8 cellular contexts compared by ENCODE assay signal in genomic region chr16:80931985-80932720, GRCh38.
DNase-seq lines count a peak whose midpoint lies in the region; ATAC-seq lines count a peak whose summit lies in the region.

No MANE protein-coding gene starts in this region.

- H3K27me3 ChIP-seq in skeletal muscle satellite cell (ENCODE audit: control insufficient read depth, insufficient read depth, low read length): no peaks in the 10 kb centered on the region

- H3K4me3 ChIP-seq in skeletal muscle satellite cell (ENCODE audit: low read length): peak overlapping the region; percentile 74

- peak overlapping the region; percentile 86 for H3K9ac ChIP-seq in skeletal muscle satellite cell (ENCODE audit: low read depth, low read length)

- no peaks in the 10 kb centered on the region for H3K36me3 ChIP-seq in skeletal muscle satellite cell (ENCODE audit: insufficient read depth, low read length)

- ATAC-seq in HG02642 (IDR thresholded peaks at IDR 0.05; ENCODE audit: poor library complexity, unreplicated experiment): no peak

- no peaks in the 10 kb centered on the region for H3K9me3 ChIP-seq in skeletal muscle satellite cell (replicated peaks; ENCODE audit: low read length)

- H3K4me1 ChIP-seq in skeletal muscle satellite cell (ENCODE audit: control insufficient read depth, insufficient read depth, low read length): peaks cover 9% of the 10 kb centered on the region

- DNase-seq in NCI-H1436 (lab: John Stamatoyannopoulos, UW) (peak; percentile 5), NCI-H1436 treated with DMSO at 0.1 percent for 48 hours (lab: John Stamatoyannopoulos, UW) (no peak), NCI-H526 treated with DMSO at 0.1 percent for 48 hours (lab: John Stamatoyannopoulos, UW) (peak; percentile 20), cerebellum (ENCODE audit: low spot score) (peak; percentile 78), iris pigment epithelial cell (ENCODE audit: low read depth) (peak; percentile 78), KG1 (lab: John Stamatoyannopoulos, UW) (no peak)

- peak overlapping the region; percentile 90 for H3K4me2 ChIP-seq in skeletal muscle satellite cell (ENCODE audit: low read length)

Comparison
In these comparisons a context has a peak if more than half of its experiments do, and no peak if none do; other contexts are left out.
1. DNase-seq: peak in NCI-H1436 (single experiment), NCI-H526 treated with DMSO at 0.1 percent for 48 hours (single experiment), cerebellum (single experiment) and iris pigment epithelial cell (single experiment); none in NCI-H1436 treated with DMSO at 0.1 percent for 48 hours (single experiment) and KG1 (single experiment).